In the genomic region with DNA sequence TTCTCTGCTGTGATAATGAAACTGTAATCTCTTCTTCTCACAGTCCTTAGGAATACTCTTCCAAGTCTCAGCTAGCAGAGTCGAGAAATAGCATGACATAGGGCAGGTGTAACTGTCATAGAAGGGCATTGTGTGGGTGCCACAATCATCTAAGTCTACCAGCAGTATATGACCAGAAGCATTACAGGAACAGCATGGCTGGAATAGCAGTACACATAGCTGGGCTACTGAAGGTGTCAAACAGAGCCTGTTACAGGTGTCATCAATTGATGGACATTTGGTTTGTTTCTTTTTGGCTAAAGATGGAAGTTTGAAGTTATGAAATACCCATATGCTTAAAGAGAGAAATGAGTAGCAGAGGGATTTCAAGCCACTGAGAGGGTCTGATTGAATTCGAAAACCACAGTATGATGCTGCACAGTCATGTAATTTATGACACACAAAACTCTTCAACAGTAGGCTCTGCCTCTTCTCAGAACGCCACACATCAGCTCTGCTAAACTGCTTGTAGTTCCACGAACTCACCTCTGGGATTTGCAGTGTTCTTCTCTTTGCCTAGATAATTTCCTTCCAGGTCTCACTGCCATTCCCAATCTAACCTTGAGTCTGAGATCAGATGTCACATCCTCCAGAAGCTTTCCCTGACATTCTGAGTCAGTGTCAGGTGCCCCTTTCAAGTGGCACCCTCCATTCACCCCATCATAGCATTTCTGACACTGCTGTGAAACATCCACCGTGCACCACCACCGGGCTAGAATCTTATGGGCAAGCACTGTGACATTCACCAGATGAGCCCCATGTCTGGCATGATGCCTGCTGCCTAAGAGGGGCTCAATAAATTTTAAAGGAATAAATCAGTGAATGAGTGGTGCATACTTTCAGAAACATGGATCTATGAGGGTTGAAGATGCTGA, we compare ENCODE assay signal across 8 cellular contexts.
DNase-seq lines count a peak whose midpoint lies in the region; ATAC-seq, FAIRE-seq and TF ChIP-seq lines count a peak whose summit lies in the region.

No MANE protein-coding gene starts in this region.

- peak; percentile 93 for ATAC-seq in GM19023 (IDR thresholded peaks at IDR 0.05; ENCODE audit: unreplicated experiment)
- ATAC-seq in HG02610 (IDR thresholded peaks at IDR 0.05; ENCODE audit: unreplicated experiment): peak; percentile 88
- no peak for ATAC-seq in Right ventricle myocardium superior (ENCODE audit: poor library complexity)

- intact Hi-C loops in posterior vena cava (cut with DNase I): no loop called here
- intact Hi-C loops in Right ventricle myocardium superior (cut with DNase I): no loop called here

- peak; percentile 82 for FAIRE-seq in GM12892 (lab: Jason Lieb, UNC)

- TF ChIP-seq POLR2A in GM12892 (IDR thresholded peaks at IDR 0.05; ENCODE audit: low read depth, low read length): no peak

- DNase-seq in GM12892 (ENCODE audit: insufficient read length): peak; percentile 15
- DNase-seq in OCI-M1 (lab: John Stamatoyannopoulos, UW): peak; percentile 10
- no peak for DNase-seq in NCI-H446 (lab: John Stamatoyannopoulos, UW)
- DNase-seq in pons (ENCODE audit: low spot score): no peak
- DNase-seq in posterior vena cava (ENCODE audit: low spot score): no peak
- DNase-seq in Right ventricle myocardium superior: no peak

Comparison
In these comparisons a context has a peak if more than half of its experiments do, and no peak if none do; other contexts are left out.
1. DNase-seq: peak in GM12892 (single experiment) and OCI-M1 (single experiment); none in NCI-H446 (0 of 2), pons (single experiment), posterior vena cava (single experiment) and Right ventricle myocardium superior (single experiment).